Comparison of ENCODE assay signal across 15 cellular contexts in genomic region chr16:57894390-57895080, GRCh38.
DNase-seq lines count a peak whose midpoint lies in the region; ATAC-seq and TF ChIP-seq lines count a peak whose summit lies in the region.
"Had no signal": no experiment of that assay in that cellular context is flagged by ENCODE, and none has a peak within 500 bp of the region (broad histone marks: within the 10 kb centered on the region; RNA-seq: fewer than 3 reads in every experiment).

No MANE protein-coding gene starts in this region.

- no peaks in the 10 kb centered on the region for H3K27me3 Mint-ChIP-seq in WTC11 (ENCODE audit: low read depth)
- peaks cover 26% of the 10 kb centered on the region for H3K27me3 Mint-ChIP-seq in activated naive CD8-positive, alpha-beta T cell treated with anti-CD3 and anti-CD28 coated beads for 36 hours

- H3K9me3 Mint-ChIP-seq in WTC11: no peaks in the 10 kb centered on the region
- no peaks in the 10 kb centered on the region for H3K9me3 Mint-ChIP-seq in activated naive CD8-positive, alpha-beta T cell treated with anti-CD3 and anti-CD28 coated beads for 36 hours
- H3K9me3 Mint-ChIP-seq: activated CD4-positive, alpha-beta memory T cell treated with anti-CD3 and anti-CD28 coated beads for 36 hours; activated T-helper 1 cell treated with anti-CD3 and anti-CD28 coated beads, Interleukin-12 subunit alpha, Interleukin-12 subunit beta, Interleukin-2, Interleukin-4 antibody, amounts not matched to agents 30 ng/mL and 10 ng/mL and 1 ng/mL, durations not matched to agents 14 hours and 24 hours and 36 hours; T-cell had no signal

- no peak for TF ChIP-seq POLR2A in stomach (IDR thresholded peaks at IDR 0.05)

- CTCF ChIA-PET in WTC11 (lab: Charles Lee): interaction anchor here (0.9 kb wide), 1 partner anchor 31 kb away, joined by 3 read pairs; no protein-coding TSS in a partner anchor

- TF ChIP-seq EP300 in stomach (IDR thresholded peaks at IDR 0.05): no peak

- 38 to 58% (median 41%) methylated on average over 10 of the region's 10 CpGs for WGBS in stomach, 5 donors

- 0 out of 2 replicates have a peak overlapping the region, but pooled peaks have one; percentile 7 for H3K27ac Mint-ChIP-seq in WTC11
- no peak overlapping the region for H3K27ac Mint-ChIP-seq in activated naive CD8-positive, alpha-beta T cell treated with anti-CD3 and anti-CD28 coated beads for 36 hours
- H3K27ac Mint-ChIP-seq: activated CD4-positive, alpha-beta memory T cell treated with anti-CD3 and anti-CD28 coated beads for 36 hours; activated T-helper 1 cell treated with anti-CD3 and anti-CD28 coated beads, Interleukin-12 subunit alpha, Interleukin-12 subunit beta, Interleukin-2, Interleukin-4 antibody, amounts not matched to agents 30 ng/mL and 10 ng/mL and 1 ng/mL, durations not matched to agents 14 hours and 24 hours and 36 hours; T-cell had no signal

- no peak for ATAC-seq in WTC11
- peak; percentile 69 for ATAC-seq in left lobe of liver
- no peak for ATAC-seq in GM21447 (IDR thresholded peaks at IDR 0.05; ENCODE audit: unreplicated experiment)

- no peak overlapping the region for H3K4me3 Mint-ChIP-seq in WTC11
- no peak overlapping the region for H3K4me3 Mint-ChIP-seq in activated naive CD8-positive, alpha-beta T cell treated with anti-CD3 and anti-CD28 coated beads for 36 hours
- H3K4me3 Mint-ChIP-seq: activated CD4-positive, alpha-beta memory T cell treated with anti-CD3 and anti-CD28 coated beads for 36 hours; activated T-helper 1 cell treated with anti-CD3 and anti-CD28 coated beads, Interleukin-12 subunit alpha, Interleukin-12 subunit beta, Interleukin-2, Interleukin-4 antibody, amounts not matched to agents 30 ng/mL and 10 ng/mL and 1 ng/mL, durations not matched to agents 14 hours and 24 hours and 36 hours; T-cell had no signal

- H3K36me3 Mint-ChIP-seq in WTC11: no peaks in the 10 kb centered on the region
- no peaks in the 10 kb centered on the region for H3K36me3 Mint-ChIP-seq in activated naive CD8-positive, alpha-beta T cell treated with anti-CD3 and anti-CD28 coated beads for 36 hours
- H3K36me3 Mint-ChIP-seq: activated CD4-positive, alpha-beta memory T cell treated with anti-CD3 and anti-CD28 coated beads for 36 hours; T-cell had no signal

- intact Hi-C loops in stomach (cut with DNase I; ENCODE audit: low total_unique reads): no loop called here

- no peak for DNase-seq in HL-60 (ENCODE audit: low read depth in 1 of 2, low spot score in 1 of 2)
- DNase-seq in WTC11 (ENCODE audit: low spot score): no peak
- peak; percentile 66 for DNase-seq in left lobe of liver (ENCODE audit: low spot score)
- DNase-seq in stomach: no peak
- no peak for DNase-seq in activated naive CD8-positive, alpha-beta T cell treated with anti-CD3 and anti-CD28 coated beads for 36 hours
- DNase-seq in NCI-H2107 treated with DMSO at 0.1 percent for 48 hours (lab: John Stamatoyannopoulos, UW; ENCODE audit: unreplicated experiment): no peak
- DNase-seq: activated CD4-positive, alpha-beta memory T cell treated with anti-CD3 and anti-CD28 coated beads for 36 hours; NCI-H1048; NCI-H2107; thyroid gland had no signal

- H3K27me3 ChIP-seq in HL-60 (ENCODE audit: insufficient read depth, poor library complexity, severe bottlenecking) (no peaks in the 10 kb centered on the region), stomach (no peaks in the 10 kb centered on the region)
- H3K27me3 ChIP-seq: thyroid gland had no signal

- POLR2A ChIA-PET in WTC11 (lab: Charles Lee): interaction anchor here (0.7 kb wide), 1 partner anchor 31 kb away, joined by 3 read pairs; no protein-coding TSS in a partner anchor

- peaks cover 34% of the 10 kb centered on the region for H3K4me1 Mint-ChIP-seq in WTC11
- peaks cover 8% of the 10 kb centered on the region for H3K4me1 Mint-ChIP-seq in activated naive CD8-positive, alpha-beta T cell treated with anti-CD3 and anti-CD28 coated beads for 36 hours

- no peak overlapping the region for H3K4me3 ChIP-seq in HL-60 (replicated peaks; ENCODE audit: insufficient read depth, low read length)
- H3K4me3 ChIP-seq in stomach: no peak overlapping the region
- H3K4me3 ChIP-seq: gastroesophageal sphincter, thyroid gland had no signal

- H3K9me3 ChIP-seq in stomach: no peaks in the 10 kb centered on the region
- H3K9me3 ChIP-seq: gastroesophageal sphincter, thyroid gland had no signal

- H3K27ac ChIP-seq in HL-60 (replicated peaks) (peak overlapping the region; percentile 53; the same call in 1 of the 2 replicates), stomach (peak overlapping the region; percentile 37 to 93 (median 88))
- H3K27ac ChIP-seq: VCaP had no signal

- no peaks in the 10 kb centered on the region for H3K36me3 ChIP-seq in stomach
- H3K36me3 ChIP-seq: gastroesophageal sphincter, thyroid gland had no signal

- no peak for TF ChIP-seq CTCF in HL-60 (IDR thresholded peaks at IDR 0.05; ENCODE audit: insufficient read depth, low read length)
- TF ChIP-seq CTCF in WTC11 (IDR thresholded peaks at IDR 0.05): no peak
- TF ChIP-seq CTCF in stomach (IDR thresholded peaks at IDR 0.05): no peak

- peaks cover 16 to 58% (median 31%) of the 10 kb centered on the region in 4 donors for H3K4me1 ChIP-seq in stomach

TF ChIP-seq in WTC11, 78 proteins besides CTCF, POLR2A, EP300 and RAD21 (continues in another document):
- TF ChIP-seq IRF1 (CRISPR knock-in tag; IDR thresholded peaks at IDR 0.05) (no peak), HMGXB4 (CRISPR knock-in tag; IDR thresholded peaks at IDR 0.05) (no peak), ZNF281 (CRISPR knock-in tag; IDR thresholded peaks at IDR 0.05) (no peak), FOXK1 (CRISPR knock-in tag; IDR thresholded peaks at IDR 0.05) (no peak), SOX15 (CRISPR knock-in tag; IDR thresholded peaks at IDR 0.05) (no peak), CBFB (CRISPR knock-in tag; IDR thresholded peaks at IDR 0.05; ENCODE audit: low read depth) (no peak), ZNF671 (CRISPR knock-in tag; IDR thresholded peaks at IDR 0.05) (no peak), NR2C2 (CRISPR knock-in tag; IDR thresholded peaks at IDR 0.05) (no peak), FOXP1 (CRISPR knock-in tag; IDR thresholded peaks at IDR 0.05; ENCODE audit: borderline replicate concordance) (no peak), NR1H2 (CRISPR knock-in tag; IDR thresholded peaks at IDR 0.05) (no peak), NFATC4 (CRISPR knock-in tag; IDR thresholded peaks at IDR 0.05) (no peak)
